In the genomic region with DNA sequence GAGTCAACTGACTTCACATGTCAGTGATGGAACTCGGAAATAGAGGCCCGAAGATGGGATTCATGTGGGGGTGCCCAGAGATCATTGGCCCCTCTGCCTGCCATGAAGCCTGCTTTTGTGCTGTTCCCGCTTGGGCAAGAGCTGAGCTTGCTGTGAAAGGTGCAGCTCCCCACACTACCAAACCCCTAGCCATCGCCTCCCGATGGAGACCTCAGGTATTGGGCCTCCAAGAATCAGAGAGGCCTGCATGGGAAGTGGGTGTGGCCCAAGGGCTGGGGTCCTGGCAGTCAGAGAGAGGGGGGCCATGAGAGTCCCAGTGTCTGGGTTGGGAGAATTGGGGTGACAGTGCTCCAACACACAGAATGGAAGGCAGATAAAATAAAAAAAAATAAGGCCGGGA, we compare ENCODE assay signal across 29 cellular contexts.
"Had no signal": no experiment of that assay in that cellular context is flagged by ENCODE, and none has a peak within 500 bp of the region (broad histone marks: within the 10 kb centered on the region; RNA-seq: fewer than 3 reads in every experiment).

No MANE protein-coding gene starts in this region.

- H2AFZ ChIP-seq: parathyroid adenoma had no signal

- H3K4me3 Mint-ChIP-seq: mesothelial cell of epicardium; naive B cell; natural killer cell treated with Interleukin-12 subunit alpha and Interleukin-12 subunit beta and Interleukin-15 and Interleukin-18, amount 100 ng/mL, for 72 hours; neural crest cell; stimulated activated memory B cell treated with anti-CD40 and anti-IgM and Interleukin-4, amounts not matched to agents 10 μg/mL and 1 μg/mL and 100 μg/mL, for 72 hours; type B pancreatic cell had no signal

- H3K9me3 Mint-ChIP-seq: mesothelial cell of epicardium; natural killer cell treated with Interleukin-12 subunit alpha and Interleukin-12 subunit beta and Interleukin-15 and Interleukin-18, amount 100 ng/mL, for 72 hours; neural crest cell; stimulated activated memory B cell treated with anti-CD40 and anti-IgM and Interleukin-4, amounts not matched to agents 10 μg/mL and 1 μg/mL and 100 μg/mL, for 72 hours; type B pancreatic cell had no signal

- H3K36me3 ChIP-seq: esophagus squamous epithelium, left lung, right lobe of liver, tibial artery had no signal

- H3K4me3 ChIP-seq: coronary artery, esophagus squamous epithelium, left lung, mucosa of descending colon, right lobe of liver, testis, tibial artery had no signal

- DNase-seq: dermis blood vessel endothelial cell; effector memory CD4-positive, alpha-beta T cell; erythroblast; esophagus squamous epithelium; foreskin melanocyte; glutamatergic neuron; hypothalamus; left cardiac atrium; left lung; mesenchymal stem cell; mucosa of descending colon; naive B cell; right lobe of liver; small intestine; stimulated activated CD4-positive, alpha-beta T cell treated with anti-CD3 and anti-CD28 coated beads, Interleukin-12 subunit alpha, Interleukin-12 subunit beta, amount 100 ng/mL, for 4 hours; stimulated activated CD4-positive, alpha-beta T cell treated with anti-CD3 and anti-CD28 coated beads, Interleukin-2, amount 100 ng/mL, for 24 hours; stimulated activated CD4-positive, alpha-beta T cell treated with anti-CD3 and anti-CD28 coated beads, Interleukin-4, amount 100 ng/mL, for 4 hours; stimulated activated naive CD8-positive, alpha-beta T cell treated with anti-CD3 and anti-CD28 coated beads, Interleukin-15, Interleukin-2, amounts not matched to agents 100 U/mL and 50 U/mL, for 24 hours; substantia nigra; testis; tibial artery had no signal

- H3K4me1 ChIP-seq: esophagus squamous epithelium, parathyroid adenoma, right lobe of liver, testis, tibial artery had no signal

- H3K27me3 ChIP-seq: left lung, right lobe of liver, testis, tibial artery had no signal

- H3K9ac ChIP-seq: parathyroid adenoma had no signal

- H3K27ac ChIP-seq: coronary artery, esophagus squamous epithelium, left lung, parathyroid adenoma, right lobe of liver, testis, tibial artery had no signal

- H3K9me3 ChIP-seq: esophagus squamous epithelium, left lung, mucosa of descending colon, right lobe of liver, testis, tibial artery had no signal

- ATAC-seq: left cardiac atrium; left lung; mucosa of descending colon; natural killer cell treated with Interleukin-12 subunit alpha and Interleukin-12 subunit beta and Interleukin-15 and Interleukin-18, amount 100 ng/mL, for 72 hours; right lobe of liver; stimulated activated memory B cell treated with anti-CD40 and anti-IgM and Interleukin-4, amounts not matched to agents 10 μg/mL and 1 μg/mL and 100 μg/mL, for 72 hours; stimulated activated naive CD8-positive, alpha-beta T cell treated with anti-CD3 and anti-CD28 coated beads, Interleukin-15, Interleukin-2, amounts not matched to agents 100 U/mL and 50 U/mL, for 24 hours had no signal

- H3K36me3 Mint-ChIP-seq: mesothelial cell of epicardium; naive B cell; natural killer cell treated with Interleukin-12 subunit alpha and Interleukin-12 subunit beta and Interleukin-15 and Interleukin-18, amount 100 ng/mL, for 72 hours; stimulated activated memory B cell treated with anti-CD40 and anti-IgM and Interleukin-4, amounts not matched to agents 10 μg/mL and 1 μg/mL and 100 μg/mL, for 72 hours; type B pancreatic cell had no signal

- H3K27ac Mint-ChIP-seq: mesothelial cell of epicardium; naive B cell; natural killer cell treated with Interleukin-12 subunit alpha and Interleukin-12 subunit beta and Interleukin-15 and Interleukin-18, amount 100 ng/mL, for 72 hours; progenitor cell of endocrine pancreas; stimulated activated memory B cell treated with anti-CD40 and anti-IgM and Interleukin-4, amounts not matched to agents 10 μg/mL and 1 μg/mL and 100 μg/mL, for 72 hours; type B pancreatic cell had no signal

- H3K4me1 Mint-ChIP-seq: mesothelial cell of epicardium; neural crest cell; stimulated activated memory B cell treated with anti-CD40 and anti-IgM and Interleukin-4, amounts not matched to agents 10 μg/mL and 1 μg/mL and 100 μg/mL, for 72 hours had no signal

- H3K79me2 ChIP-seq: parathyroid adenoma had no signal
